7 cellular contexts compared by ENCODE assay signal in the genomic region with DNA sequence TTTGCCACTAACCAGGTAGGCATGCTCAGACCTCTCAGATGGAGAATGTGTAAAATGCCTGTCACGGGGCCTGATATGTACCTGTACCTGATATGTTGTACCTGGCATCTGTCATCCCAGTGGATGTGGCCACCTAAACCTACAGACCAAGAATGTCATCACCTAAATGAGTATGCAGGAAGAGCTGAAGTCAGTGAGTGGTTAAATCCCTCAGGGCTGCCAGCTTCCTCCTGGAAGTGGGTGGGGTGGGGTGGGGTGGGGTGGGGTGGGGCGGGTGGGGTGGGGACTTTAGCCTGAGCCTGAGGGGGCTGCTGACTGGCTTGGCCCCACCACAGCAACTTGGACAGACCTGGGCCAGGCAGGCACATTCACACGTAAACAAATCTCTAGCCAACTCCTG. TPM values are rescaled to one million over a fixed set of nuclear protein-coding genes. Genes with fewer than 3 reads are reported as not detected.
A peak's percentile ranks its signal among the peaks of the same experiment; 100 is the strongest.
DNase-seq lines count a peak whose midpoint lies in the region; ATAC-seq, FAIRE-seq and TF ChIP-seq lines count a peak whose summit lies in the region.
"Not testable (repeated sequence)": the region's sequence is repeated elsewhere in the genome, so short reads cannot be mapped to it uniquely, and the experiment has no call there.

No MANE protein-coding gene starts in this region.

- H3K4me3 ChIP-seq in BLaER1 treated with 17β-estradiol and CSF1 and Interleukin-3, amounts not matched to agents 10 nM and 100 nM; keratinocyte (ENCODE audit: control insufficient read depth in 2 of 3, extremely low read depth in 1 of 3, insufficient read depth in 2 of 3, low read depth in 1 of 3, low read length in 3 of 3); neutrophil (ENCODE audit: low read depth in 1 of 2, low read length in 1 of 2): not testable (repeated sequence)

- H3K4me1 ChIP-seq in BLaER1 treated with 17β-estradiol and CSF1 and Interleukin-3, amounts not matched to agents 10 nM and 100 nM: peaks cover 43 to 65% (median 51%) of the 10 kb centered on the region in 10 experiments
- not testable (repeated sequence) for H3K4me1 ChIP-seq in foreskin keratinocyte
- H3K4me1 ChIP-seq in keratinocyte (ENCODE audit: control insufficient read depth, extremely low read depth, insufficient read depth, low read length): peaks cover 21% of the 10 kb centered on the region
- H3K4me1 ChIP-seq in neutrophil (ENCODE audit: control insufficient read depth in 1 of 2, insufficient read depth in 1 of 2, low read depth in 1 of 2, low read length in 1 of 2): peaks cover 36 to 40% of the 10 kb centered on the region in 2 experiments

- dilution Hi-C loops in keratinocyte (cut with MboI; ENCODE audit: extremely low pct_ligation_motif_present, low sequenced_read_pairs): not testable (repeated sequence)

- H3K27me3 ChIP-seq in BLaER1 treated with 17β-estradiol and CSF1 and Interleukin-3, amounts not matched to agents 10 nM and 100 nM; foreskin keratinocyte; keratinocyte (ENCODE audit: control insufficient read depth, extremely low read depth, insufficient read depth, low read length); neutrophil: not testable (repeated sequence)

- POLR2A ChIA-PET in RWPE1 (lab: Yijun Ruan, JAX; ENCODE audit: low non-redundant PET): not testable (repeated sequence)

- not testable (repeated sequence) for H3K27me3 Mint-ChIP-seq in activated naive CD8-positive, alpha-beta T cell

- H3K27ac Mint-ChIP-seq in activated naive CD8-positive, alpha-beta T cell: peak overlapping the region; percentile 50

- 0 out of 22 replicates have a peak overlapping the region, but pooled peaks of 1 of the 11 experiments have one; percentile 10 for H3K9ac ChIP-seq in BLaER1 treated with 17β-estradiol and CSF1 and Interleukin-3, amounts not matched to agents 10 nM and 100 nM
- not testable (repeated sequence) for H3K9ac ChIP-seq in keratinocyte (ENCODE audit: control insufficient read depth, extremely low read depth, insufficient read depth, low read length)

- not testable (repeated sequence) for H3K36me3 Mint-ChIP-seq in activated naive CD8-positive, alpha-beta T cell

- peak overlapping the region in 6 of 11 experiments; percentile 46 to 67 (median 50); a peak in 7 of 22 replicates for H3K27ac ChIP-seq in BLaER1 treated with 17β-estradiol and CSF1 and Interleukin-3, amounts not matched to agents 10 nM and 100 nM
- H3K27ac ChIP-seq in RWPE1 (peak overlapping the region; percentile 76), epithelial cell of prostate (peak overlapping the region; percentile 83), neutrophil (peak overlapping the region; percentile 69)
- not testable (repeated sequence) for H3K27ac ChIP-seq in foreskin keratinocyte; keratinocyte (ENCODE audit: control insufficient read depth, insufficient read depth, low read length)

- not testable (repeated sequence) for TF ChIP-seq CTCF in RWPE1 (conservative IDR thresholded peaks at IDR 0.05; ENCODE audit: low read depth); foreskin keratinocyte (conservative IDR thresholded peaks at IDR 0.05); keratinocyte (optimal IDR thresholded peaks at IDR 0.05 in 1 of 3, IDR thresholded peaks at IDR 0.05 in 1 of 3, conservative IDR thresholded peaks at IDR 0.05 in 1 of 3; ENCODE audit: extremely low read depth in 1 of 3, insufficient read depth in 2 of 3, low read length in 3 of 3); neutrophil (IDR thresholded peaks at IDR 0.05)

- peaks cover 17% of the 10 kb centered on the region for H3K4me1 Mint-ChIP-seq in activated naive CD8-positive, alpha-beta T cell (ENCODE audit: low read depth)

- not testable (repeated sequence) for H3K9me3 ChIP-seq in BLaER1 treated with 17β-estradiol and CSF1 and Interleukin-3, amounts not matched to agents 10 nM and 100 nM (replicated peaks in 1 of 11); keratinocyte (ENCODE audit: control insufficient read depth, low read depth, low read length); neutrophil

- H4K20me1 ChIP-seq in BLaER1 treated with 17β-estradiol and CSF1 and Interleukin-3, amounts not matched to agents 10 nM and 100 nM: peaks cover 0 to 57% (median 0%) of the 10 kb centered on the region in 11 experiments; a peak in 5 of 22 replicates
- not testable (repeated sequence) for H4K20me1 ChIP-seq in keratinocyte (ENCODE audit: control insufficient read depth, extremely low read depth, insufficient read depth, low read length)

- DNase-seq in RWPE1 (ENCODE audit: low spot score); epithelial cell of prostate (ENCODE audit: low read depth, low spot score); foreskin keratinocyte: not testable (repeated sequence)
- peak; percentile 38 for DNase-seq in keratinocyte (ENCODE audit: low read depth, low spot score)

- H3K9me1 ChIP-seq in keratinocyte (ENCODE audit: control insufficient read depth, extremely low read depth, insufficient read depth, low read length): not testable (repeated sequence)

- CTCF ChIA-PET in RWPE1 (lab: Yijun Ruan, JAX): interaction anchor here (0.6 kb wide), 1 partner anchor 1535 kb away, joined by 3 read pairs; no protein-coding TSS in a partner anchor

- peaks cover 12% of the 10 kb centered on the region for H3K79me2 ChIP-seq in keratinocyte (ENCODE audit: control insufficient read depth, insufficient read depth, low read length)

- H2AFZ ChIP-seq in keratinocyte (ENCODE audit: control insufficient read depth, low read length): not testable (repeated sequence)

- peak; percentile 24 for ATAC-seq in foreskin keratinocyte

- peaks cover 2 to 24% (median 11%) of the 10 kb centered on the region in 11 experiments; a peak in 15 of 22 replicates for H3K36me3 ChIP-seq in BLaER1 treated with 17β-estradiol and CSF1 and Interleukin-3, amounts not matched to agents 10 nM and 100 nM
- H3K36me3 ChIP-seq in keratinocyte (ENCODE audit: control insufficient read depth in 2 of 2, extremely low read depth in 1 of 2, insufficient read depth in 2 of 2, low read length in 2 of 2): not testable (repeated sequence)
- H3K36me3 ChIP-seq in neutrophil: peaks cover 14% of the 10 kb centered on the region

- not testable (repeated sequence) for FAIRE-seq in keratinocyte (lab: Jason Lieb, UNC)

- peak overlapping the region; percentile 62 to 76 (median 68); a peak in 21 of 22 replicates for H3K4me2 ChIP-seq in BLaER1 treated with 17β-estradiol and CSF1 and Interleukin-3, amounts not matched to agents 10 nM and 100 nM
- H3K4me2 ChIP-seq in keratinocyte (ENCODE audit: control insufficient read depth, extremely low read depth, insufficient read depth, low read depth, low read length): not testable (repeated sequence)

- not testable (repeated sequence) for H3K4me3 Mint-ChIP-seq in activated naive CD8-positive, alpha-beta T cell

- H3K9me3 Mint-ChIP-seq in activated naive CD8-positive, alpha-beta T cell (ENCODE audit: low read depth): not testable (repeated sequence)

RNA-seq across cellular contexts. Expression of gene PLEKHM1, which starts 7.3 kb away (rescaled TPM):
- total RNA-seq in foreskin keratinocyte: 24.5 and 25.6 TPM in 2 replicates
- polyA plus RNA-seq in foreskin keratinocyte (14.5 and 15.8 TPM in 2 replicates), keratinocyte (30.1 to 69.1 TPM (median 33.0 TPM) in 3 replicates)
- polyA plus RNA-seq in keratinocyte (2011; ENCODE audit: low read depth): 44.7 TPM
- polyA plus RNA-seq in keratinocyte (2011; cell fraction: cytosol; rRNA removed): 27.7 and 39.6 TPM in 2 replicates
- 92.2 and 104 TPM in 2 replicates for polyA plus RNA-seq in keratinocyte (2011; cell fraction: nucleus; rRNA removed)
- 41.2 and 60.6 TPM in 2 replicates for polyA plus RNA-seq in keratinocyte (2012; ENCODE audit: low replicate concordance)
- polyA minus RNA-seq in keratinocyte: 137 to 318 TPM (median 188 TPM) in 3 replicates
- 136 TPM for polyA minus RNA-seq in keratinocyte (2011; cell fraction: cytosol; rRNA and poly(A)+ RNA removed)
- polyA minus RNA-seq in keratinocyte (2011; cell fraction: nucleus; rRNA and poly(A)+ RNA removed): 92.9 and 125 TPM in 2 replicates

RNA-seq across cellular contexts. Expression of gene ARHGAP27, which starts 50.5 kb away (rescaled TPM):
- 13.3 and 13.5 TPM in 2 replicates for total RNA-seq in foreskin keratinocyte
- 9.5 and 10.0 TPM in 2 replicates for polyA plus RNA-seq in foreskin keratinocyte
- 13.2 to 37.4 TPM (median 14.4 TPM) in 3 replicates for polyA plus RNA-seq in keratinocyte
- polyA plus RNA-seq in keratinocyte (2011; ENCODE audit: low read depth): 13.8 TPM
- polyA plus RNA-seq in keratinocyte (2011; cell fraction: cytosol; rRNA removed): 9.9 and 18.5 TPM in 2 replicates
- 70.1 and 88.7 TPM in 2 replicates for polyA plus RNA-seq in keratinocyte (2011; cell fraction: nucleus; rRNA removed)
- polyA plus RNA-seq in keratinocyte (2012; ENCODE audit: low replicate concordance): 16.6 and 34.7 TPM in 2 replicates
- 16.5 to 25.6 TPM (median 18.3 TPM) in 3 replicates for polyA minus RNA-seq in keratinocyte
- polyA minus RNA-seq in keratinocyte (2011; cell fraction: cytosol; rRNA and poly(A)+ RNA removed): 21.3 TPM
- polyA minus RNA-seq in keratinocyte (2011; cell fraction: nucleus; rRNA and poly(A)+ RNA removed): 47.1 and 62.7 TPM in 2 replicates
